In genomic region chr19:11089254-11090013, GRCh38 we compare ENCODE assay signal across 8 cellular contexts. TPM values are rescaled to one million over a fixed set of nuclear protein-coding genes. Genes with fewer than 3 reads are reported as not detected.
DNase-seq lines count a peak whose midpoint lies in the region; ATAC-seq and TF ChIP-seq lines count a peak whose summit lies in the region.

Gene LDLR, plus strand, starts transcription at chr19:11089463. Its CDS starts 86 bp downstream, at chr19:11089549.

- H3K4me3 Mint-ChIP-seq in CD8-positive, alpha-beta T cell = peak within 1 kb of the TSS; percentile 86

- H3K27me3 Mint-ChIP-seq in CD8-positive, alpha-beta T cell (ENCODE audit: low read depth) = no peaks in the 10 kb centered on the region

- no peaks in the 10 kb centered on the region for H3K9me3 ChIP-seq in CD8-positive, alpha-beta T cell (ENCODE audit: low read length)

- H3K27ac ChIP-seq in CD8-positive, alpha-beta T cell (ENCODE audit: low read depth, low read length) = peak within 1 kb of the TSS; percentile 81

- H3K9me3 Mint-ChIP-seq in CD8-positive, alpha-beta T cell = no peaks in the 10 kb centered on the region

- H3K4me3 ChIP-seq in CD8-positive, alpha-beta T cell (ENCODE audit: low read depth, low read length) = peak within 1 kb of the TSS; percentile 93
- H3K4me3 ChIP-seq in choroid plexus epithelial cell (ENCODE audit: low read depth, low read length) (peak within 1 kb of the TSS; percentile 93), kidney epithelial cell (ENCODE audit: low read depth, low read length) (peak within 1 kb of the TSS; percentile 86)

- peak; percentile 52 to 83 (median 70) for DNase-seq in CD8-positive, alpha-beta T cell
- peak; percentile 84 to 93 for DNase-seq in NCI-H526 (lab: John Stamatoyannopoulos, UW)
- DNase-seq in activated CD4-positive, alpha-beta T cell treated with anti-CD3 and anti-CD28 coated beads for 48 hours = peak; percentile 90
- DNase-seq in choroid plexus epithelial cell (ENCODE audit: low read depth) = peak; percentile 96
- peak; percentile 84 for DNase-seq in kidney epithelial cell (ENCODE audit: low read depth)
- DNase-seq in stimulated activated CD4-positive, alpha-beta T cell treated with anti-CD3 and anti-CD28 coated beads, Interleukin-12 subunit alpha, Interleukin-12 subunit beta, amount 100 ng/mL, for 48 hours (ENCODE audit: low read depth in 2 of 3, low spot score in 1 of 3) = peak; percentile 70 to 79 (median 76)

- H3K4me1 Mint-ChIP-seq in CD8-positive, alpha-beta T cell (ENCODE audit: low read depth) = peaks cover 42% of the 10 kb centered on the region

- peaks cover 41% of the 10 kb centered on the region for H3K4me1 ChIP-seq in CD8-positive, alpha-beta T cell (ENCODE audit: insufficient read depth, low read length)

- peak within 1 kb of the TSS; percentile 96 for H3K27ac Mint-ChIP-seq in CD8-positive, alpha-beta T cell

- POLR2A ChIA-PET in CD8-positive, alpha-beta T cell (lab: Charles Lee) = interaction anchor here (0.6 to 2.0 kb wide), 3 partner anchors 40 to 91 kb away, joined by 3 to 8 read pairs (median 4); partner anchors contain the start of gene SPC24

- CTCF ChIA-PET in CD8-positive, alpha-beta T cell (lab: Charles Lee) = interaction anchor here (0.9 to 3.2 kb wide), 5 partner anchors 13 to 393 kb away, joined by 3 to 16 read pairs (median 4); no protein-coding TSS in a partner anchor

- ATAC-seq in CD8-positive, alpha-beta T cell = peak; percentile 46
- ATAC-seq in HG02885 (IDR thresholded peaks at IDR 0.05; ENCODE audit: poor library complexity, unreplicated experiment) (peak; percentile 30), HG03025 (IDR thresholded peaks at IDR 0.05; ENCODE audit: low FRiP score, unreplicated experiment) (no peak)

- H3K36me3 ChIP-seq in CD8-positive, alpha-beta T cell (ENCODE audit: insufficient read depth, low read length) = no peaks in the 10 kb centered on the region
- peaks cover 2% of the 10 kb centered on the region for H3K36me3 ChIP-seq in kidney epithelial cell (ENCODE audit: control insufficient read depth, insufficient read depth, low read length)

- H3K27me3 ChIP-seq in CD8-positive, alpha-beta T cell (ENCODE audit: insufficient read depth, low read length) = no peaks in the 10 kb centered on the region
- no peaks in the 10 kb centered on the region for H3K27me3 ChIP-seq in kidney epithelial cell (ENCODE audit: control insufficient read depth, insufficient read depth, low read length)

- TF ChIP-seq CTCF in CD8-positive, alpha-beta T cell (IDR thresholded peaks at IDR 0.05) = no peak
- TF ChIP-seq CTCF in choroid plexus epithelial cell (conservative IDR thresholded peaks at IDR 0.05; ENCODE audit: low read depth, low read length) = no peak
- TF ChIP-seq CTCF in kidney epithelial cell (IDR thresholded peaks at IDR 0.05; ENCODE audit: insufficient read depth, low read length, poor library complexity, severe bottlenecking) = no peak

- no peaks in the 10 kb centered on the region for H3K36me3 Mint-ChIP-seq in CD8-positive, alpha-beta T cell

- intact Hi-C loops in CD8-positive, alpha-beta T cell (cut with DNase I, micrococcal nuclease) = loop anchor here (1.0 to 10.0 kb wide), 8 partner anchors 38 to 1243 kb away; partner anchors contain the start of genes ANGPTL6 (in 1 of the 2), CARM1 (in 1 of the 2), PPAN (in 1 of the 2) and ZNF563 (in 1 of the 2)

RNA-seq across cellular contexts. Expression of gene LDLR, which starts in this region (rescaled TPM):
- total RNA-seq in CD8-positive, alpha-beta T cell = 10 to 100 TPM; 60.5 to 67.0 TPM
- 104 and 135 TPM in 2 replicates for total RNA-seq in kidney epithelial cell
